Comparison of ENCODE assay signal across 1 cellular context in genomic region chr1:183194527-183195145, GRCh38.
TF ChIP-seq lines count a peak whose summit lies in the region.

No MANE protein-coding gene starts in this region.

TF ChIP-seq in WTC11, 78 proteins besides CTCF, POLR2A, EP300 and RAD21 (continued from another document):
- TF ChIP-seq ARID4B (CRISPR knock-in tag; IDR thresholded peaks at IDR 0.05; ENCODE audit: borderline replicate concordance) (no peak), ELF4 (CRISPR knock-in tag; IDR thresholded peaks at IDR 0.05; ENCODE audit: low read depth) (no peak), CREB1 (CRISPR knock-in tag; IDR thresholded peaks at IDR 0.05) (no peak)
